ENCODE assay signal across 24 cellular contexts in genomic region chr1:19151537-19151936, GRCh38.
"Had no signal": no experiment of that assay in that cellular context is flagged by ENCODE, and none has a peak within 500 bp of the region (broad histone marks: within the 10 kb centered on the region; RNA-seq: fewer than 3 reads in every experiment).

No MANE protein-coding gene starts in this region.

- H3K4me3 ChIP-seq: esophagus squamous epithelium, heart right ventricle, left lung, neural progenitor cell, right lobe of liver, transverse colon, vagina had no signal

- H3K4me1 ChIP-seq: left lung, neural progenitor cell, parathyroid adenoma, right lobe of liver, vagina had no signal

- H3K9ac ChIP-seq: neural progenitor cell, parathyroid adenoma had no signal

- H2AFZ ChIP-seq: neural progenitor cell, parathyroid adenoma had no signal

- DNase-seq: dermis blood vessel endothelial cell; effector memory CD8-positive, alpha-beta T cell; esophagus squamous epithelium; foreskin melanocyte; glutamatergic neuron; heart right ventricle; hippocampal formation; left cardiac atrium; left lung; mammary epithelial cell; mesendoderm; midbrain; naive thymus-derived CD4-positive, alpha-beta T cell; right lobe of liver; small intestine; stimulated activated CD4-positive, alpha-beta T cell treated with anti-CD3 and anti-CD28 coated beads, Interleukin-15, amount 100 ng/mL, for 24 hours; stimulated activated CD4-positive, alpha-beta T cell treated with anti-CD3 and anti-CD28 coated beads, Interleukin-2, amount 100 ng/mL, for 48 hours; stimulated activated naive B cell treated with anti-CD40 and anti-IgM and Interleukin-4, amounts not matched to agents 10 μg/mL and 1 μg/mL and 100 μg/mL, for 72 hours; transverse colon had no signal

- H3K27ac ChIP-seq: esophagus squamous epithelium, left lung, neural progenitor cell, parathyroid adenoma, right lobe of liver, transverse colon, vagina had no signal

- ATAC-seq: effector memory CD8-positive, alpha-beta T cell; left lung; naive thymus-derived CD4-positive, alpha-beta T cell; right lobe of liver; stimulated activated naive B cell treated with anti-CD40 and anti-IgM and Interleukin-4, amounts not matched to agents 10 μg/mL and 1 μg/mL and 100 μg/mL, for 72 hours had no signal

- FAIRE-seq: endometrium, islet of Langerhans, small intestine had no signal

- H3K9me3 ChIP-seq: esophagus squamous epithelium, heart right ventricle, left lung, right lobe of liver, transverse colon, vagina had no signal

- H3K4me2 ChIP-seq: neural progenitor cell had no signal

- H3K79me2 ChIP-seq: parathyroid adenoma had no signal

- H3K27me3 ChIP-seq: esophagus squamous epithelium, heart right ventricle, left lung, neural progenitor cell, right lobe of liver, transverse colon, vagina had no signal
